11 cellular contexts compared by ENCODE assay signal in the genomic region with DNA sequence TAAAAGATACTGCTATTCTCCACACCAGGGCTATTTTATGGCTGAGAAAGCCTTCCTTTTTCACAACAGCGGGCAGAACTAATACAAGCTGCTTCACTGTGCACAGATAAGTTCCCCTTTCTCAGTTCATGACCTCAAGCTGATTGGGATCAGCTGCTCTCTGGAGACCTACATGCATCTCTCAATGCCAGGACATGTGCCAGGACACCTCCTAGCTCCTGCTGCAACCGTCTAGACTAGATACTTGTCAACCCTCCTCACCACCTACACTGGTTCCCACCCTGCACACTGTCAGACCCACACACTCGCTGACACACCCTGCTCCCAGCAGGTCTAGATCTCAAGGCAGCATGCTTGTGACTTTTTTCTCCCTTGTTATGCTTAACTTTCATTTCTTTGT. TPM values are rescaled to one million over a fixed set of nuclear protein-coding genes. Genes with fewer than 3 reads are reported as not detected.
DNase-seq lines count a peak whose midpoint lies in the region; ATAC-seq lines count a peak whose summit lies in the region.
"Had no signal": no experiment of that assay in that cellular context is flagged by ENCODE, and none has a peak within 500 bp of the region (broad histone marks: within the 10 kb centered on the region; RNA-seq: fewer than 3 reads in every experiment).

No MANE protein-coding gene starts in this region.

- no peaks in the 10 kb centered on the region for H3K36me3 Mint-ChIP-seq in naive B cell
- H3K36me3 Mint-ChIP-seq: natural killer cell had no signal

- no peaks in the 10 kb centered on the region for H3K27me3 Mint-ChIP-seq in naive B cell

- H3K4me3 Mint-ChIP-seq in naive B cell = no peak overlapping the region
- H3K4me3 Mint-ChIP-seq: natural killer cell had no signal

- H3K27ac Mint-ChIP-seq in naive B cell = no peak overlapping the region
- H3K27ac Mint-ChIP-seq: natural killer cell had no signal

- no peaks in the 10 kb centered on the region for H3K4me1 Mint-ChIP-seq in naive B cell
- H3K4me1 Mint-ChIP-seq: natural killer cell had no signal

- no peaks in the 10 kb centered on the region for H3K9me3 Mint-ChIP-seq in naive B cell
- H3K9me3 Mint-ChIP-seq: natural killer cell had no signal

- DNase-seq in NOMO-1 (lab: John Stamatoyannopoulos, UW; ENCODE audit: unreplicated experiment in 2 of 2) (peak; percentile 31 to 85), naive B cell (no peak), OCI-M2 (lab: John Stamatoyannopoulos, UW; ENCODE audit: unreplicated experiment) (no peak), DMS53 treated with DMSO at 0.1 percent for 48 hours (lab: John Stamatoyannopoulos, UW; ENCODE audit: unreplicated experiment) (no peak)
- DNase-seq: activated CD4-positive, CD25-positive, alpha-beta regulatory T cell; natural killer cell; NCI-H345 had no signal

- ATAC-seq in GM18511 (IDR thresholded peaks at IDR 0.05; ENCODE audit: unreplicated experiment) (peak; percentile 88), GM21825 (IDR thresholded peaks at IDR 0.05; ENCODE audit: unreplicated experiment) (peak; percentile 69), naive B cell (ENCODE audit: low read depth in 2 of 2) (peak; percentile 25 to 41), HG03439 (IDR thresholded peaks at IDR 0.05; ENCODE audit: unreplicated experiment) (no peak)
- ATAC-seq: body of pancreas, natural killer cell had no signal

RNA-seq across cellular contexts. Expression of gene STARD4, which starts 39.8 kb away (rescaled TPM):
- polyA plus RNA-seq in naive B cell (ENCODE audit: low read depth in 6 of 6) = 10 to 100 TPM in 4 of 6 donors, 1 to 10 TPM in 2; 5.8 to 12.6 (median 10.6) TPM

Comparison
In these comparisons a context has a peak if more than half of its experiments do, and no peak if none do; other contexts are left out.
1. DNase-seq: peak in NOMO-1 (2 of 2); none in naive B cell (single experiment), OCI-M2 (single experiment) and DMS53 treated with DMSO at 0.1 percent for 48 hours (single experiment).